In the genomic region with DNA sequence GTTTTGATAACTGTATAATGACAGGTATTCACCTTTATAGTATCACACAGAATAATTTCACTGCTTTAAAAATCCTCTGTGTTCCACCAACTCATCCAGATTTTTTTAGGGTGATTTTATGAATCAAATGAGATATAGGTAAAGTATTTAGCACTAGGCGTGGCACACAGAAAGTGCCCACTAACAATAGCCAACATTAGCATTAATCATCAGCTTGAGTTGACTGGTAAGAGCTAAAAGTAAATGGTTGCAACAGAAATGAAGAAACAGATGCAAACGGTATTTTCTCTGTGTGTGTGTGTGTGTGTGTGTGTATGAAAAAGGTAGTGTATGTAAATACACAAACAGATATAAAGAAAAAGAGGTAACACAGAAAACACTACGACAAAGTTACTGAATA, we compare ENCODE assay signal across 23 cellular contexts.
"Had no signal": no experiment of that assay in that cellular context is flagged by ENCODE, and none has a peak within 500 bp of the region (broad histone marks: within the 10 kb centered on the region; RNA-seq: fewer than 3 reads in every experiment).

No MANE protein-coding gene starts in this region.

- H3K36me3 ChIP-seq: neutrophil, right lobe of liver, spleen, tibial nerve had no signal

- H3K4me2 ChIP-seq: hepatocyte had no signal

- FAIRE-seq: colon had no signal

- H3K4me3 ChIP-seq: hepatocyte, lung, psoas muscle, right lobe of liver, spleen, testis, tibial nerve had no signal

- H3K79me2 ChIP-seq: hepatocyte had no signal

- H3K27ac ChIP-seq: hepatocyte, neutrophil, psoas muscle, right lobe of liver, spleen, testis, tibial nerve had no signal

- ATAC-seq: effector memory CD8-positive, alpha-beta T cell; left colon; left ventricle myocardium superior; naive thymus-derived CD4-positive, alpha-beta T cell; psoas muscle; right lobe of liver; stimulated activated memory B cell treated with anti-CD40 and anti-IgM and Interleukin-4, amounts not matched to agents 10 μg/mL and 1 μg/mL and 100 μg/mL, for 72 hours; stimulated activated naive CD8-positive, alpha-beta T cell treated with anti-CD3 and anti-CD28 coated beads, Interleukin-15, amount 100 ng/mL, for 72 hours had no signal

- DNase-seq: effector memory CD8-positive, alpha-beta T cell; erythroblast; foreskin melanocyte; head of caudate nucleus; left colon; left ventricle myocardium superior; mesendoderm; naive thymus-derived CD4-positive, alpha-beta T cell; psoas muscle; retina; right lobe of liver; spleen; stimulated activated CD4-positive, alpha-beta T cell treated with anti-CD3 and anti-CD28 coated beads, Interleukin-15, amount 100 ng/mL, for 24 hours; stimulated activated CD4-positive, alpha-beta T cell treated with anti-CD3 and anti-CD28 coated beads, Interleukin-1b, Interleukin-23, amount 100 ng/mL, for 48 hours; stimulated activated CD4-positive, alpha-beta T cell treated with anti-CD3 and anti-CD28 coated beads, Interleukin-4, amount 100 ng/mL, for 24 hours; stimulated activated naive CD8-positive, alpha-beta T cell treated with anti-CD3 and anti-CD28 coated beads, Interleukin-15, amount 100 ng/mL, for 72 hours; testis had no signal

- H3K27me3 ChIP-seq: hepatocyte, neutrophil, right lobe of liver, spleen, testis, tibial nerve had no signal

- H2AFZ ChIP-seq: hepatocyte had no signal

- H3K9me3 ChIP-seq: neutrophil, psoas muscle, testis, tibial nerve had no signal

- H3K4me1 ChIP-seq: psoas muscle, right lobe of liver, spleen, testis, tibial nerve had no signal
